In the genomic region with DNA sequence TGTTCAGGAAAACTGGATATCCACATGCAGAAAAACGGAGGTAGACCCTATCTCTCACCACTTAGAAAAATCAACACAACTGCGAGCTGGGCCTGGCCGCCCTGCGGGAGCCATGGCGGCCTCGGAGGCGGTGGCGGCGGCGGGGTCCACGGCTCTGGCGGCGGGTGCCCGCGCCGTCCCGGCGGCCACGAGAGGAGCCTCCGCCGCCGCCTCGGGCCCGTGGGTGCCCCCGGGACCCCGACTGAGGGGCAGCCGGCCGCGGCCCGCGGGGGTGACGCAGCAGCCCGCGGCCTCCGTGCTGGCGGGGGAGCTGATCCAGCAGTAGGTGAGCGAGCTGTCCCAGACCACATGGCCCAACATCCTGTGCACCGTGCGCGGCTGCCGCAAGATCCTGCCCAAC, we compare ENCODE assay signal across 35 cellular contexts. TPM values are rescaled to one million over a fixed set of nuclear protein-coding genes. Genes with fewer than 3 reads are reported as not detected.
DNase-seq lines count a peak whose midpoint lies in the region; ATAC-seq and TF ChIP-seq lines count a peak whose summit lies in the region.
"Had no signal": no experiment of that assay in that cellular context is flagged by ENCODE, and none has a peak within 500 bp of the region (broad histone marks: within the 10 kb centered on the region; RNA-seq: fewer than 3 reads in every experiment).

No MANE protein-coding gene starts in this region.

- H3K79me2 ChIP-seq in OCI-LY7 (ENCODE audit: insufficient read depth, low read depth, low read length) = no peaks in the 10 kb centered on the region

- H3K9me3 Mint-ChIP-seq in stimulated activated naive CD8-positive, alpha-beta T cell treated with anti-CD3 and anti-CD28 coated beads, Interleukin-15, amount 100 ng/mL, for 72 hours = peaks cover 0 to 15% of the 10 kb centered on the region in 2 donors
- H3K9me3 Mint-ChIP-seq in endothelial cell (ENCODE audit: unreplicated experiment) = no peaks in the 10 kb centered on the region
- peaks cover 3% of the 10 kb centered on the region for H3K9me3 Mint-ChIP-seq in stimulated activated memory B cell treated with anti-CD40 and anti-IgM and Interleukin-4, amounts not matched to agents 10 μg/mL and 1 μg/mL and 100 μg/mL, for 72 hours
- peaks cover 0 to 13% of the 10 kb centered on the region in 2 donors for H3K9me3 Mint-ChIP-seq in activated naive CD4-positive, alpha-beta T cell treated with anti-CD3 and anti-CD28 coated beads, Interleukin-2, amount 50 U/mL, for 72 hours

- H3K4me3 Mint-ChIP-seq in stimulated activated naive CD8-positive, alpha-beta T cell treated with anti-CD3 and anti-CD28 coated beads, Interleukin-15, amount 100 ng/mL, for 72 hours = no peak overlapping the region
- H3K4me3 Mint-ChIP-seq in endothelial cell (ENCODE audit: unreplicated experiment) = no peak overlapping the region
- no peak overlapping the region for H3K4me3 Mint-ChIP-seq in stimulated activated memory B cell treated with anti-CD40 and anti-IgM and Interleukin-4, amounts not matched to agents 10 μg/mL and 1 μg/mL and 100 μg/mL, for 72 hours
- H3K4me3 Mint-ChIP-seq: B cell; CD14-positive monocyte; CD4-positive, alpha-beta memory T cell; CD4-positive, alpha-beta T cell; CD4-positive, CD25-positive, alpha-beta regulatory T cell; CD8-positive, alpha-beta memory T cell; CD8-positive, alpha-beta T cell had no signal

- BruUV-seq in OCI-LY7 (replicated peaks; lab: Mats Ljungman, UMichigan) = no TSS peak

- H3K27me3 ChIP-seq in H7 (ENCODE audit: control insufficient read depth, insufficient read depth, low read length) = no peaks in the 10 kb centered on the region
- H3K27me3 ChIP-seq: BE2C; BLaER1; BLaER1 treated with 17β-estradiol and CSF1 and Interleukin-3, amounts not matched to agents 10 nM and 100 nM had no signal

- ATAC-seq in stimulated activated naive CD8-positive, alpha-beta T cell treated with anti-CD3 and anti-CD28 coated beads, Interleukin-15, amount 100 ng/mL, for 72 hours = peak; percentile 48
- ATAC-seq in stimulated activated naive CD8-positive, alpha-beta T cell treated with anti-CD3 and anti-CD28 coated beads, Interleukin-15, Interleukin-2, amounts not matched to agents 100 U/mL and 50 U/mL, for 24 hours = no peak
- ATAC-seq in stimulated activated memory B cell treated with anti-CD40 and anti-IgM and Interleukin-4, amounts not matched to agents 10 μg/mL and 1 μg/mL and 100 μg/mL, for 72 hours = peak; percentile 36
- no peak for ATAC-seq in activated naive CD4-positive, alpha-beta T cell treated with anti-CD3 and anti-CD28 coated beads, Interleukin-2, amount 50 U/mL, for 72 hours
- ATAC-seq: A549; CD8-positive, alpha-beta T cell had no signal

- no peak overlapping the region for H3K27ac Mint-ChIP-seq in stimulated activated naive CD8-positive, alpha-beta T cell treated with anti-CD3 and anti-CD28 coated beads, Interleukin-15, amount 100 ng/mL, for 72 hours
- peak overlapping the region; percentile 62 for H3K27ac Mint-ChIP-seq in endothelial cell (ENCODE audit: unreplicated experiment)
- no peak overlapping the region for H3K27ac Mint-ChIP-seq in stimulated activated memory B cell treated with anti-CD40 and anti-IgM and Interleukin-4, amounts not matched to agents 10 μg/mL and 1 μg/mL and 100 μg/mL, for 72 hours
- H3K27ac Mint-ChIP-seq in activated naive CD4-positive, alpha-beta T cell treated with anti-CD3 and anti-CD28 coated beads, Interleukin-2, amount 50 U/mL, for 72 hours = no peak overlapping the region
- H3K27ac Mint-ChIP-seq: B cell; CD14-positive monocyte; CD4-positive, alpha-beta memory T cell; CD4-positive, alpha-beta T cell; CD4-positive, CD25-positive, alpha-beta regulatory T cell; CD8-positive, alpha-beta T cell had no signal

- H3K4me1 Mint-ChIP-seq in stimulated activated naive CD8-positive, alpha-beta T cell treated with anti-CD3 and anti-CD28 coated beads, Interleukin-15, amount 100 ng/mL, for 72 hours = peaks cover 13% of the 10 kb centered on the region
- H3K4me1 Mint-ChIP-seq in endothelial cell (ENCODE audit: unreplicated experiment) = peaks cover 9% of the 10 kb centered on the region
- H3K4me1 Mint-ChIP-seq in stimulated activated memory B cell treated with anti-CD40 and anti-IgM and Interleukin-4, amounts not matched to agents 10 μg/mL and 1 μg/mL and 100 μg/mL, for 72 hours = peaks cover 9% of the 10 kb centered on the region
- H3K4me1 Mint-ChIP-seq: CD8-positive, alpha-beta memory T cell had no signal

- CTCF ChIA-PET in OCI-LY7 (lab: Charles Lee; ENCODE audit: unreplicated experiment) = no interaction called here

- no peaks in the 10 kb centered on the region for H4K20me1 ChIP-seq in OCI-LY7 (ENCODE audit: insufficient read depth, low read length)
- H4K20me1 ChIP-seq: BLaER1; BLaER1 treated with 17β-estradiol and CSF1 and Interleukin-3, amounts not matched to agents 10 nM and 100 nM had no signal

- no peak overlapping the region for H2AFZ ChIP-seq in OCI-LY7 (ENCODE audit: low read length)

- no peak for DNase-seq in stimulated activated naive CD8-positive, alpha-beta T cell treated with anti-CD3 and anti-CD28 coated beads, Interleukin-15, amount 100 ng/mL, for 72 hours
- no peak for DNase-seq in stimulated activated naive CD8-positive, alpha-beta T cell treated with anti-CD3 and anti-CD28 coated beads, Interleukin-15, Interleukin-2, amounts not matched to agents 100 U/mL and 50 U/mL, for 24 hours
- DNase-seq in H7 (peak; percentile 29), endothelial cell (ENCODE audit: low spot score) (no peak), OCI-LY7 (ENCODE audit: low spot score) (no peak), NCI-H2081 (lab: John Stamatoyannopoulos, UW) (no peak)
- no peak for DNase-seq in activated naive CD4-positive, alpha-beta T cell treated with anti-CD3 and anti-CD28 coated beads, Interleukin-2, amount 50 U/mL, for 72 hours (ENCODE audit: low spot score in 2 of 2)
- DNase-seq: 8988T; ACHN; AML-193; BE2C; C1 segment of cervical spinal cord; Caco-2; Calu3; CD4-positive, alpha-beta memory T cell; CD4-positive, alpha-beta T cell; CD4-positive, CD25-positive, alpha-beta regulatory T cell; CD8-positive, alpha-beta memory T cell; CD8-positive, alpha-beta T cell; COR-L47; DMS 273 treated with DMSO at 0.1 percent for 48 hours; DMS153; DMS53; DMS79; DMS79 treated with DMSO at 0.1 percent for 48 hours; DND-41; EL had no signal

- intact Hi-C loops in OCI-LY7 (cut with micrococcal nuclease; ENCODE audit: unreplicated experiment) = no loop called here

- POLR2A ChIA-PET in OCI-LY7 (lab: Charles Lee) = interaction anchor here (0.7 kb wide), 1 partner anchor 211 kb away, joined by 4 read pairs; no protein-coding TSS in a partner anchor

- no peaks in the 10 kb centered on the region for H3K36me3 ChIP-seq in H7 (replicated peaks; ENCODE audit: control insufficient read depth, insufficient read depth, low read length)
- no peaks in the 10 kb centered on the region; the same call in 1 of the 2 replicates for H3K36me3 ChIP-seq in OCI-LY7 (ENCODE audit: insufficient read depth, low read length)
- H3K36me3 ChIP-seq: BE2C had no signal

- H3K9me2 ChIP-seq in OCI-LY7 (ENCODE audit: insufficient read depth, low read length) = no peaks in the 10 kb centered on the region

- H3K4me2 ChIP-seq in OCI-LY7 (ENCODE audit: low read length) = no peak overlapping the region
- H3K4me2 ChIP-seq: A549; BLaER1; BLaER1 treated with 17β-estradiol and CSF1 and Interleukin-3, amounts not matched to agents 10 nM and 100 nM had no signal

- H3K9me3 ChIP-seq in OCI-LY7 (ENCODE audit: low read length) = no peaks in the 10 kb centered on the region
- H3K9me3 ChIP-seq: A549, BE2C had no signal

- H3K4me3 ChIP-seq in H7 (ENCODE audit: insufficient read depth, low read depth, low read length) = no peak overlapping the region
- no peak overlapping the region for H3K4me3 ChIP-seq in OCI-LY7 (ENCODE audit: low read depth, low read length, poor library complexity, severe bottlenecking)
- H3K4me3 ChIP-seq: A549; BLaER1; BLaER1 treated with 17β-estradiol and CSF1 and Interleukin-3, amounts not matched to agents 10 nM and 100 nM had no signal

- H3K27me3 Mint-ChIP-seq in stimulated activated naive CD8-positive, alpha-beta T cell treated with anti-CD3 and anti-CD28 coated beads, Interleukin-15, amount 100 ng/mL, for 72 hours = no peaks in the 10 kb centered on the region
- peaks cover 3% of the 10 kb centered on the region for H3K27me3 Mint-ChIP-seq in endothelial cell (ENCODE audit: unreplicated experiment)
- no peaks in the 10 kb centered on the region for H3K27me3 Mint-ChIP-seq in stimulated activated memory B cell treated with anti-CD40 and anti-IgM and Interleukin-4, amounts not matched to agents 10 μg/mL and 1 μg/mL and 100 μg/mL, for 72 hours
- H3K27me3 Mint-ChIP-seq: B cell; CD4-positive, alpha-beta memory T cell; CD4-positive, alpha-beta T cell; CD4-positive, CD25-positive, alpha-beta regulatory T cell; CD8-positive, alpha-beta memory T cell had no signal

- TF ChIP-seq CTCF in endothelial cell (IDR thresholded peaks at IDR 0.05; ENCODE audit: unreplicated experiment) = no peak
- TF ChIP-seq CTCF in OCI-LY7 (conservative IDR thresholded peaks at IDR 0.05; ENCODE audit: low read length) = no peak

- no peaks in the 10 kb centered on the region for H3K36me3 Mint-ChIP-seq in endothelial cell (ENCODE audit: low read depth, unreplicated experiment)
- H3K36me3 Mint-ChIP-seq in stimulated activated memory B cell treated with anti-CD40 and anti-IgM and Interleukin-4, amounts not matched to agents 10 μg/mL and 1 μg/mL and 100 μg/mL, for 72 hours = peaks cover 6% of the 10 kb centered on the region
- H3K36me3 Mint-ChIP-seq in activated naive CD4-positive, alpha-beta T cell treated with anti-CD3 and anti-CD28 coated beads, Interleukin-2, amount 50 U/mL, for 72 hours = peaks cover 5 to 16% of the 10 kb centered on the region in 2 donors
- H3K36me3 Mint-ChIP-seq: CD4-positive, alpha-beta memory T cell had no signal

- no peak overlapping the region for H3K27ac ChIP-seq in OCI-LY7 (ENCODE audit: low read depth, low read length, poor library complexity, severe bottlenecking)
- H3K27ac ChIP-seq: 22Rv1; A549; BLaER1; BLaER1 treated with 17β-estradiol and CSF1 and Interleukin-3, amounts not matched to agents 10 nM and 100 nM; C4-2B had no signal

- H3K4me1 ChIP-seq in OCI-LY7 (ENCODE audit: insufficient read depth, low read length, poor library complexity, severe bottlenecking) = no peaks in the 10 kb centered on the region
- H3K4me1 ChIP-seq: BE2C, BLaER1, Caco-2 had no signal

RNA-seq across cellular contexts. Expression of a gene that starts 25.3 kb away (rescaled TPM):
- total RNA-seq in H7 (2014; rRNA removed; shearing (Covaris generic)) = 5.8 and 6.7 TPM in 2 replicates
- total RNA-seq in endothelial cell (ENCODE audit: unreplicated experiment) (16.7 TPM), OCI-LY7 (2022) (28.7 TPM in 2 replicates)
- 12.3 and 13.9 TPM in 2 replicates for total RNA-seq in OCI-LY7 (2014; rRNA removed; shearing (Covaris generic))
- total RNA-seq in activated naive CD4-positive, alpha-beta T cell treated with anti-CD3 and anti-CD28 coated beads, Interleukin-2, amount 50 U/mL, for 72 hours = 10 to 100 TPM; 15.8 to 18.1 TPM

Comparison
In these comparisons a context has a peak if more than half of its experiments do, and no peak if none do; other contexts are left out.
1. ATAC-seq: peak in stimulated activated naive CD8-positive, alpha-beta T cell treated with anti-CD3 and anti-CD28 coated beads, Interleukin-15, amount 100 ng/mL, for 72 hours (single experiment) and stimulated activated memory B cell treated with anti-CD40 and anti-IgM and Interleukin-4, amounts not matched to agents 10 μg/mL and 1 μg/mL and 100 μg/mL, for 72 hours (single experiment); none in stimulated activated naive CD8-positive, alpha-beta T cell treated with anti-CD3 and anti-CD28 coated beads, Interleukin-15, Interleukin-2, amounts not matched to agents 100 U/mL and 50 U/mL, for 24 hours (single experiment) and activated naive CD4-positive, alpha-beta T cell treated with anti-CD3 and anti-CD28 coated beads, Interleukin-2, amount 50 U/mL, for 72 hours (0 of 2).